Comparison of ENCODE assay signal across 28 cellular contexts in the genomic region with DNA sequence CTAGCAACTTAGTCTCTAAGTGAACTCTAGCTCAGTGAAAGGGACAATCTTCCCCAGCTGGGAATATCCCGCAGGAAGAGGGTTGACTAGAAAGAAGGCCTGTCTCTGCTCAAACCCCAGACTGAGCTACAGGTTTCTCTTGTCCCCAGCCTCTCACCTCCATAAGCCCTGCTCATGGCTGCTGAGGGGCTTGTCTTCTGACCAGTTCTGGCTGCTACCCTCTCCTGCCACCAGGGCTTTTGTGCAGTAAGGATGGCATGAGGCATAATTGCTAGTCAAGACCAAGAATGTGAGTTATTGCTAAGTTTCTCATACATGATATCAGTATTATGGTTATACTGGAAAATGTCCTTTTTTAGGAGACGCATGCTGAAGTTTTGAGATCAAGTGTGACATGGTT. TPM values are rescaled to one million over a fixed set of nuclear protein-coding genes. Genes with fewer than 3 reads are reported as not detected.
"Had no signal": no experiment of that assay in that cellular context is flagged by ENCODE, and none has a peak within 500 bp of the region (broad histone marks: within the 10 kb centered on the region; RNA-seq: fewer than 3 reads in every experiment).

No MANE protein-coding gene starts in this region.

- H3K9ac ChIP-seq: parathyroid adenoma had no signal

- H3K27ac ChIP-seq: breast epithelium, epithelial cell of prostate, gastrocnemius medialis, hepatocyte, parathyroid adenoma, spleen, suprapubic skin, tibial artery, upper lobe of right lung had no signal

- ATAC-seq: activated naive CD4-positive, alpha-beta T cell treated with anti-CD3 and anti-CD28 coated beads, Interleukin-2, amount 50 U/mL, for 72 hours; activated T-cell treated with anti-CD3 and anti-CD28 coated beads, Interleukin-2, amount 50 U/mL, for 72 hours; gastrocnemius medialis; left cardiac atrium; left ventricle myocardium superior; right cardiac atrium; upper lobe of right lung had no signal

- H3K27me3 ChIP-seq: breast epithelium, gastrocnemius medialis, hepatocyte, spleen, suprapubic skin, tibial artery, upper lobe of right lung had no signal

- H3K36me3 ChIP-seq: breast epithelium, gastrocnemius medialis, spleen, suprapubic skin, tibial artery, upper lobe of right lung had no signal

- H2AFZ ChIP-seq: hepatocyte, parathyroid adenoma had no signal

- H3K4me1 ChIP-seq: breast epithelium, gastrocnemius medialis, parathyroid adenoma, spleen, suprapubic skin, tibial artery, upper lobe of right lung had no signal

- FAIRE-seq: endometrium had no signal

- H3K79me2 ChIP-seq: hepatocyte, parathyroid adenoma had no signal

- H3K4me3 ChIP-seq: breast epithelium, gastrocnemius medialis, hepatocyte, spleen, suprapubic skin, tibial artery, upper lobe of right lung had no signal

- H3K4me2 ChIP-seq: hepatocyte had no signal

- DNase-seq: activated B cell treated with CpG ODN at 0.5 μM for 24 hours; activated CD4-positive, alpha-beta T cell treated with anti-CD3 and anti-CD28 coated beads, Interleukin-2, amount 50 U/mL, for 4 hours; activated naive CD4-positive, alpha-beta T cell; activated T-cell treated with anti-CD3 and anti-CD28 coated beads for 4 hours; activated T-cell treated with anti-CD3 and anti-CD28 coated beads, Interleukin-2, amount 50 U/mL, for 72 hours; central memory CD4-positive, alpha-beta T cell; gastrocnemius medialis; islet precursor cell; left cardiac atrium; left ventricle myocardium superior; naive B cell; nucleus accumbens; right cardiac atrium; spleen; stimulated activated naive CD4-positive, alpha-beta T cell; T-helper 2 cell; tibial artery; upper lobe of right lung had no signal

- H3K9me3 ChIP-seq: gastrocnemius medialis, tibial artery, upper lobe of right lung had no signal

RNA-seq across cellular contexts. Expression of a gene that starts 31.9 kb away (rescaled TPM):
- total RNA-seq: activated B cell treated with CpG ODN at 0.5 μM for 24 hours; activated naive CD4-positive, alpha-beta T cell treated with anti-CD3 and anti-CD28 coated beads, Interleukin-2, amount 50 U/mL, for 72 hours; activated T-cell treated with anti-CD3 and anti-CD28 coated beads, Interleukin-2, amount 50 U/mL, for 72 hours; breast epithelium; hepatocyte; mesothelial cell of epicardium; neural crest cell; pulmonary artery endothelial cell; spleen; suprapubic skin; upper lobe of right lung had no signal
- polyA plus RNA-seq: hepatocyte, spleen had no signal
